In the genomic region with DNA sequence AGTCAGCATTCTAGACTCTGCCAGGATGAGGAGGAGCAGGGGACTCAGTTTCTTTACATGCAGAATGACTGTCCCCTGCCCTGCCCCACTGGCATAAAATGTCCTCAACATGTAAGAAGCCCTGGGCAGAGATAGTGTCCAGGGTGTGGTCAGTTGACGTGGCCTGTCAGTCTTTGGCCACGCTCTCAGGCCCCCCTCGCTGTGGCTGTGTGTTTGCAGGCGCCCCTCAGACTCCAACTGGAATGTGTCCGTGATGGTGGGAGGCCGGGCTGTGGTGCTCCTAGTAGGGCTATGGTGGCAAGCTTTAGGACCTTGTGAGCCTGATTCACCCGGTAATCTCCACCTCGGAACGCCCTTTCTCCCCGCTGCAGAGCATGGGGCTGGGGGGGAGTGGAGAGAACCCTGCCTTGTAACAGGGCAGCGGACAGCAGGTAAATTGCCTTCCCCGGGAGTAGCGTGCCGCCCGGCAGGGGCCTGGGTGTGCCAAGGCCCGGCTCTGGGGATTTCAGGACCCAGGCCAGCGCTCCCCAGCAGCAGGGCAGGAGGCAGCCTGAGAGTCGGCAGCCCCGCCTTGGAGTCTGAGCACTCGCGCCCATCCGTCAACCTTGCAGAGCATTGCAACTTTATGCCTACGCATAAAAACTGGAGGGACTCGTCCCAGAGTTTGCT, we compare ENCODE assay signal across 2 cellular contexts.
A peak's percentile ranks its signal among the peaks of the same experiment; 100 is the strongest.
TF ChIP-seq lines count a peak whose summit lies in the region.

No MANE protein-coding gene starts in this region.

TF ChIP-seq in HEK293, 187 proteins besides CTCF, POLR2A, EP300 and RAD21 (continues in another document):
- TF ChIP-seq, protein P1, sequence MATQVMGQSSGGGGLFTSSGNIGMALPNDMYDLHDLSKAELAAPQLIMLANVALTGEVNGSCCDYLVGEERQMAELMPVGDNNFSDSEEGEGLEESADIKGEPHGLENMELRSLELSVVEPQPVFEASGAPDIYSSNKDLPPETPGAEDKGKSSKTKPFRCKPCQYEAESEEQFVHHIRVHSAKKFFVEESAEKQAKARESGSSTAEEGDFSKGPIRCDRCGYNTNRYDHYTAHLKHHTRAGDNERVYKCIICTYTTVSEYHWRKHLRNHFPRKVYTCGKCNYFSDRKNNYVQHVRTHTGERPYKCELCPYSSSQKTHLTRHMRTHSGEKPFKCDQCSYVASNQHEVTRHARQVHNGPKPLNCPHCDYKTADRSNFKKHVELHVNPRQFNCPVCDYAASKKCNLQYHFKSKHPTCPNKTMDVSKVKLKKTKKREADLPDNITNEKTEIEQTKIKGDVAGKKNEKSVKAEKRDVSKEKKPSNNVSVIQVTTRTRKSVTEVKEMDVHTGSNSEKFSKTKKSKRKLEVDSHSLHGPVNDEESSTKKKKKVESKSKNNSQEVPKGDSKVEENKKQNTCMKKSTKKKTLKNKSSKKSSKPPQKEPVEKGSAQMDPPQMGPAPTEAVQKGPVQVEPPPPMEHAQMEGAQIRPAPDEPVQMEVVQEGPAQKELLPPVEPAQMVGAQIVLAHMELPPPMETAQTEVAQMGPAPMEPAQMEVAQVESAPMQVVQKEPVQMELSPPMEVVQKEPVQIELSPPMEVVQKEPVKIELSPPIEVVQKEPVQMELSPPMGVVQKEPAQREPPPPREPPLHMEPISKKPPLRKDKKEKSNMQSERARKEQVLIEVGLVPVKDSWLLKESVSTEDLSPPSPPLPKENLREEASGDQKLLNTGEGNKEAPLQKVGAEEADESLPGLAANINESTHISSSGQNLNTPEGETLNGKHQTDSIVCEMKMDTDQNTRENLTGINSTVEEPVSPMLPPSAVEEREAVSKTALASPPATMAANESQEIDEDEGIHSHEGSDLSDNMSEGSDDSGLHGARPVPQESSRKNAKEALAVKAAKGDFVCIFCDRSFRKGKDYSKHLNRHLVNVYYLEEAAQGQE (tag by site-specific recombination; IDR thresholded peaks at IDR 0.05): peak; percentile 100
- TF ChIP-seq ZBTB21 (tag by site-specific recombination; IDR thresholded peaks at IDR 0.05): no peak
- TF ChIP-seq, protein P2, sequence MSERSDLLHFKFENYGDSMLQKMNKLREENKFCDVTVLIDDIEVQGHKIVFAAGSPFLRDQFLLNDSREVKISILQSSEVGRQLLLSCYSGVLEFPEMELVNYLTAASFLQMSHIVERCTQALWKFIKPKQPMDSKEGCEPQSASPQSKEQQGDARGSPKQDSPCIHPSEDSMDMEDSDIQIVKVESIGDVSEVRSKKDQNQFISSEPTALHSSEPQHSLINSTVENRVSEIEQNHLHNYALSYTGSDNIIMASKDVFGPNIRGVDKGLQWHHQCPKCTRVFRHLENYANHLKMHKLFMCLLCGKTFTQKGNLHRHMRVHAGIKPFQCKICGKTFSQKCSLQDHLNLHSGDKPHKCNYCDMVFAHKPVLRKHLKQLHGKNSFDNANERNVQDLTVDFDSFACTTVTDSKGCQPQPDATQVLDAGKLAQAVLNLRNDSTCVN (tag by site-specific recombination; optimal IDR thresholded peaks at IDR 0.05): peak; percentile 33
- TF ChIP-seq, protein P3, sequence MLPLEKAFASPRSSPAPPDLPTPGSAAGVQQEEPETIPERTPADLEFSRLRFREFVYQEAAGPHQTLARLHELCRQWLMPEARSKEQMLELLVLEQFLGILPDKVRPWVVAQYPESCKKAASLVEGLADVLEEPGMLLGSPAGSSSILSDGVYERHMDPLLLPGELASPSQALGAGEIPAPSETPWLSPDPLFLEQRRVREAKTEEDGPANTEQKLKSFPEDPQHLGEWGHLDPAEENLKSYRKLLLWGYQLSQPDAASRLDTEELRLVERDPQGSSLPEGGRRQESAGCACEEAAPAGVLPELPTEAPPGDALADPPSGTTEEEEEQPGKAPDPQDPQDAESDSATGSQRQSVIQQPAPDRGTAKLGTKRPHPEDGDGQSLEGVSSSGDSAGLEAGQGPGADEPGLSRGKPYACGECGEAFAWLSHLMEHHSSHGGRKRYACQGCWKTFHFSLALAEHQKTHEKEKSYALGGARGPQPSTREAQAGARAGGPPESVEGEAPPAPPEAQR (tag by site-specific recombination; IDR thresholded peaks at IDR 0.05): no peak
- TF ChIP-seq ZNF561 (tag by site-specific recombination; IDR thresholded peaks at IDR 0.05; ENCODE audit: borderline replicate concordance): peak; percentile 25; the same call in 1 of the 2 replicates
- TF ChIP-seq ZNF654 (tag by site-specific recombination; IDR thresholded peaks at IDR 0.05; ENCODE audit: low read depth): no peak
- TF ChIP-seq KLF7 (tag by site-specific recombination; IDR thresholded peaks at IDR 0.05; ENCODE audit: borderline replicate concordance): no peak
- TF ChIP-seq, protein P4, sequence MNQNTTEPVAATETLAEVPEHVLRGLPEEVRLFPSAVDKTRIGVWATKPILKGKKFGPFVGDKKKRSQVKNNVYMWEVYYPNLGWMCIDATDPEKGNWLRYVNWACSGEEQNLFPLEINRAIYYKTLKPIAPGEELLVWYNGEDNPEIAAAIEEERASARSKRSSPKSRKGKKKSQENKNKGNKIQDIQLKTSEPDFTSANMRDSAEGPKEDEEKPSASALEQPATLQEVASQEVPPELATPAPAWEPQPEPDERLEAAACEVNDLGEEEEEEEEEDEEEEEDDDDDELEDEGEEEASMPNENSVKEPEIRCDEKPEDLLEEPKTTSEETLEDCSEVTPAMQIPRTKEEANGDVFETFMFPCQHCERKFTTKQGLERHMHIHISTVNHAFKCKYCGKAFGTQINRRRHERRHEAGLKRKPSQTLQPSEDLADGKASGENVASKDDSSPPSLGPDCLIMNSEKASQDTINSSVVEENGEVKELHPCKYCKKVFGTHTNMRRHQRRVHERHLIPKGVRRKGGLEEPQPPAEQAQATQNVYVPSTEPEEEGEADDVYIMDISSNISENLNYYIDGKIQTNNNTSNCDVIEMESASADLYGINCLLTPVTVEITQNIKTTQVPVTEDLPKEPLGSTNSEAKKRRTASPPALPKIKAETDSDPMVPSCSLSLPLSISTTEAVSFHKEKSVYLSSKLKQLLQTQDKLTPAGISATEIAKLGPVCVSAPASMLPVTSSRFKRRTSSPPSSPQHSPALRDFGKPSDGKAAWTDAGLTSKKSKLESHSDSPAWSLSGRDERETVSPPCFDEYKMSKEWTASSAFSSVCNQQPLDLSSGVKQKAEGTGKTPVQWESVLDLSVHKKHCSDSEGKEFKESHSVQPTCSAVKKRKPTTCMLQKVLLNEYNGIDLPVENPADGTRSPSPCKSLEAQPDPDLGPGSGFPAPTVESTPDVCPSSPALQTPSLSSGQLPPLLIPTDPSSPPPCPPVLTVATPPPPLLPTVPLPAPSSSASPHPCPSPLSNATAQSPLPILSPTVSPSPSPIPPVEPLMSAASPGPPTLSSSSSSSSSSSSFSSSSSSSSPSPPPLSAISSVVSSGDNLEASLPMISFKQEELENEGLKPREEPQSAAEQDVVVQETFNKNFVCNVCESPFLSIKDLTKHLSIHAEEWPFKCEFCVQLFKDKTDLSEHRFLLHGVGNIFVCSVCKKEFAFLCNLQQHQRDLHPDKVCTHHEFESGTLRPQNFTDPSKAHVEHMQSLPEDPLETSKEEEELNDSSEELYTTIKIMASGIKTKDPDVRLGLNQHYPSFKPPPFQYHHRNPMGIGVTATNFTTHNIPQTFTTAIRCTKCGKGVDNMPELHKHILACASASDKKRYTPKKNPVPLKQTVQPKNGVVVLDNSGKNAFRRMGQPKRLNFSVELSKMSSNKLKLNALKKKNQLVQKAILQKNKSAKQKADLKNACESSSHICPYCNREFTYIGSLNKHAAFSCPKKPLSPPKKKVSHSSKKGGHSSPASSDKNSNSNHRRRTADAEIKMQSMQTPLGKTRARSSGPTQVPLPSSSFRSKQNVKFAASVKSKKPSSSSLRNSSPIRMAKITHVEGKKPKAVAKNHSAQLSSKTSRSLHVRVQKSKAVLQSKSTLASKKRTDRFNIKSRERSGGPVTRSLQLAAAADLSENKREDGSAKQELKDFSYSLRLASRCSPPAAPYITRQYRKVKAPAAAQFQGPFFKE (tag by site-specific recombination; IDR thresholded peaks at IDR 0.05; ENCODE audit: borderline replicate concordance): no peak
- peak; percentile 38; the same call in 1 of the 2 replicates for TF ChIP-seq ZBTB20 (tag by site-specific recombination; IDR thresholded peaks at IDR 0.05)

TF ChIP-seq in GM12878, 131 proteins besides CTCF, POLR2A, EP300 and RAD21 (continued from another document):
- TF ChIP-seq, protein P1 (IDR thresholded peaks at IDR 0.05; ENCODE audit: low read depth, low read length): peak; percentile 78
